Comparison of ENCODE assay signal across 27 cellular contexts in the genomic region with DNA sequence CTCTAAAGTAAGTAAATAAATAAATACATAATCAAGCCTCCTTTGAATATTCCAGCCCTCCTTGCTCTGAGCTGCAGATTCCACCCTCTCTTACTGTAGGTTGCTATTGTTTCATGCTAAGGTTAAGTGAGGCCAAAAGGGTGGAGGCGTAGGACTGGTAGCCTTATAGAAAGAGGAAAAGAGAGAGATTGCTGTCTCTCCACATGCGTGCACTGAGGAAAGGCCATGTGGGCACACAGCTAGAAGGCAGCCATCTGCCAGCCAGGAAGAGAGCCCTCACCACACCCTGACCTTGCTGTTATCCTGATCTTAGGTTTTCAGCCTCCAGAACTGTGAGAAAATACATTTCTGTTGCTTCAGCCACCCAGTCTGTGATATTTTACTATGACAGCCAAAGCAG. TPM values are rescaled to one million over a fixed set of nuclear protein-coding genes. Genes with fewer than 3 reads are reported as not detected.
DNase-seq lines count a peak whose midpoint lies in the region; ATAC-seq and TF ChIP-seq lines count a peak whose summit lies in the region.
"Had no signal": no experiment of that assay in that cellular context is flagged by ENCODE, and none has a peak within 500 bp of the region (broad histone marks: within the 10 kb centered on the region; RNA-seq: fewer than 3 reads in every experiment).

No MANE protein-coding gene starts in this region.

- POLR2A ChIA-PET in A673 (lab: Charles Lee; ENCODE audit: low non-redundant PET) = interaction anchor here (1.1 kb wide), 1 partner anchor 15 kb away, joined by 8 read pairs; no protein-coding TSS in a partner anchor
- POLR2A ChIA-PET in naive thymus-derived CD4-positive, alpha-beta T cell (lab: Charles Lee) = interaction anchor here (1.0 kb wide), 1 partner anchor 64 kb away, joined by 3 read pairs; no protein-coding TSS in a partner anchor

- H3K4me3 Mint-ChIP-seq in naive thymus-derived CD4-positive, alpha-beta T cell = no peak overlapping the region
- H3K4me3 Mint-ChIP-seq: activated CD8-positive, alpha-beta T cell treated with anti-CD3 and anti-CD28 coated beads, Interleukin-2, amount 10 ng/mL, durations not matched to agents 7 days and 5 days; CD8-positive, alpha-beta T cell had no signal

- DNase-seq in HL-60 (ENCODE audit: low read depth in 1 of 2, low spot score in 1 of 2) (no peak), WERI-Rb-1 (peak; percentile 14), lower lobe of right lung (no peak), NCI-H524 treated with DMSO at 0.1 percent for 48 hours (lab: John Stamatoyannopoulos, UW) (no peak), A673 (ENCODE audit: low spot score) (no peak)
- DNase-seq in activated effector memory CD4-positive, alpha-beta T cell treated with anti-CD3 and anti-CD28 coated beads, Interleukin-2, amount 50 U/mL, for 16 hours = no peak
- DNase-seq in naive thymus-derived CD4-positive, alpha-beta T cell = no peak
- DNase-seq: activated CD4-positive, CD25-positive, alpha-beta regulatory T cell treated with anti-CD3 and anti-CD28 coated beads, Interleukin-2, amount 50 U/mL, for 72 hours; activated CD8-positive, alpha-beta T cell treated with anti-CD3 and anti-CD28 coated beads, Interleukin-2, amount 10 ng/mL, durations not matched to agents 7 days and 5 days; activated gamma-delta T cell; activated T-cell treated with anti-CD3 and anti-CD28 coated beads for 4 hours; CD8-positive, alpha-beta T cell; cerebellar nuclear complex; GDM1; GM23248; heart left ventricle; KG1; NCI-H1694; NCI-H526; right cardiac atrium; stomach; T-helper 9 cell had no signal

- peak; percentile 36 to 43 for ATAC-seq in lower lobe of right lung
- no peak for ATAC-seq in naive thymus-derived CD4-positive, alpha-beta T cell
- ATAC-seq: activated CD8-positive, alpha-beta T cell treated with anti-CD3 and anti-CD28 coated beads, Interleukin-2, amount 10 ng/mL, durations not matched to agents 7 days and 5 days; CD8-positive, alpha-beta T cell; heart left ventricle; right cardiac atrium; Right ventricle myocardium inferior had no signal

- H3K36me3 Mint-ChIP-seq in naive thymus-derived CD4-positive, alpha-beta T cell = no peaks in the 10 kb centered on the region
- H3K36me3 Mint-ChIP-seq: CD8-positive, alpha-beta T cell had no signal

- H3K4me3 ChIP-seq in BLaER1 treated with 17β-estradiol and CSF1 and Interleukin-3, amounts not matched to agents 10 nM and 100 nM = no peak overlapping the region
- H3K4me3 ChIP-seq in HL-60 (replicated peaks; ENCODE audit: insufficient read depth, low read length) (no peak overlapping the region), WERI-Rb-1 (ENCODE audit: low read depth, low read length) (no peak overlapping the region), lower lobe of right lung (no peak overlapping the region), A673 (ENCODE audit: low read depth, low read length, poor library complexity, severe bottlenecking) (no peak overlapping the region)
- no peak overlapping the region for H3K4me3 ChIP-seq in naive thymus-derived CD4-positive, alpha-beta T cell (ENCODE audit: low read length)
- H3K4me3 ChIP-seq: GM23248, heart left ventricle, stomach, tibial artery had no signal

- BruUV-seq in A673 (replicated peaks; lab: Mats Ljungman, UMichigan) = no TSS peak

- no peaks in the 10 kb centered on the region for H4K20me1 ChIP-seq in BLaER1 treated with 17β-estradiol and CSF1 and Interleukin-3, amounts not matched to agents 10 nM and 100 nM

- no peaks in the 10 kb centered on the region for H3K36me3 ChIP-seq in BLaER1 treated with 17β-estradiol and CSF1 and Interleukin-3, amounts not matched to agents 10 nM and 100 nM
- H3K36me3 ChIP-seq in WERI-Rb-1 = no peaks in the 10 kb centered on the region
- H3K36me3 ChIP-seq in lower lobe of right lung = no peaks in the 10 kb centered on the region
- H3K36me3 ChIP-seq in A673 (ENCODE audit: insufficient read depth, low read length, poor library complexity, severe bottlenecking) = no peaks in the 10 kb centered on the region
- no peaks in the 10 kb centered on the region for H3K36me3 ChIP-seq in naive thymus-derived CD4-positive, alpha-beta T cell (ENCODE audit: control insufficient read depth in 2 of 3, insufficient read depth in 3 of 3, low read length in 3 of 3)
- H3K36me3 ChIP-seq: heart left ventricle, stomach, tibial artery had no signal

- intact Hi-C loops in lower lobe of right lung (cut with DNase I) = no loop called here
- intact Hi-C loops in A673 (cut with micrococcal nuclease; ENCODE audit: unreplicated experiment) = no loop called here
- intact Hi-C loops in naive thymus-derived CD4-positive, alpha-beta T cell (cut with micrococcal nuclease) = no loop called here

- no peak for TF ChIP-seq CTCF in HL-60 (IDR thresholded peaks at IDR 0.05; ENCODE audit: insufficient read depth, low read length)
- TF ChIP-seq CTCF in WERI-Rb-1 (IDR thresholded peaks at IDR 0.05; ENCODE audit: low read depth, low read length) = no peak
- TF ChIP-seq CTCF in lower lobe of right lung (IDR thresholded peaks at IDR 0.05) = no peak
- no peak for TF ChIP-seq CTCF in A673 (conservative IDR thresholded peaks at IDR 0.05; ENCODE audit: low read depth, low read length)

- peak overlapping the region in 7 of 11 experiments; percentile 0 to 48 (median 21); a peak in 9 of 22 replicates for H3K27ac ChIP-seq in BLaER1 treated with 17β-estradiol and CSF1 and Interleukin-3, amounts not matched to agents 10 nM and 100 nM
- H3K27ac ChIP-seq in HL-60 (replicated peaks) = peak overlapping the region; percentile 29
- peak overlapping the region; percentile 49 for H3K27ac ChIP-seq in WERI-Rb-1
- H3K27ac ChIP-seq in lower lobe of right lung = peak overlapping the region; percentile 13
- H3K27ac ChIP-seq in A673 (ENCODE audit: low read depth, low read length, poor library complexity, severe bottlenecking) = no peak overlapping the region
- no peak overlapping the region for H3K27ac ChIP-seq in naive thymus-derived CD4-positive, alpha-beta T cell (ENCODE audit: low read depth, low read length)
- H3K27ac ChIP-seq: epithelial cell of prostate, GM23248, parathyroid adenoma, stomach, tibial artery had no signal

- peaks cover 0 to 13% (median 5%) of the 10 kb centered on the region in 11 experiments; a peak in 7 of 22 replicates for H3K9me3 ChIP-seq in BLaER1 treated with 17β-estradiol and CSF1 and Interleukin-3, amounts not matched to agents 10 nM and 100 nM (replicated peaks in 1 of 11)
- H3K9me3 ChIP-seq in WERI-Rb-1 (ENCODE audit: severe bottlenecking) = no peaks in the 10 kb centered on the region
- H3K9me3 ChIP-seq in lower lobe of right lung = no peaks in the 10 kb centered on the region
- H3K9me3 ChIP-seq in A673 (ENCODE audit: low read depth, low read length, poor library complexity, severe bottlenecking) = no peaks in the 10 kb centered on the region
- no peaks in the 10 kb centered on the region for H3K9me3 ChIP-seq in naive thymus-derived CD4-positive, alpha-beta T cell (ENCODE audit: control insufficient read depth in 2 of 3, low read length in 3 of 3)
- H3K9me3 ChIP-seq: heart left ventricle, stomach, tibial artery had no signal

- no peaks in the 10 kb centered on the region for H3K9me3 Mint-ChIP-seq in naive thymus-derived CD4-positive, alpha-beta T cell
- H3K9me3 Mint-ChIP-seq: CD8-positive, alpha-beta T cell had no signal

- peaks cover 44 to 63% (median 53%) of the 10 kb centered on the region in 10 experiments for H3K4me1 ChIP-seq in BLaER1 treated with 17β-estradiol and CSF1 and Interleukin-3, amounts not matched to agents 10 nM and 100 nM
- peaks cover 37% of the 10 kb centered on the region for H3K4me1 ChIP-seq in lower lobe of right lung
- peaks cover 6% of the 10 kb centered on the region for H3K4me1 ChIP-seq in A673 (ENCODE audit: insufficient read depth, low read length, poor library complexity, severe bottlenecking)
- peaks cover 0 to 9% of the 10 kb centered on the region in 2 donors for H3K4me1 ChIP-seq in naive thymus-derived CD4-positive, alpha-beta T cell (ENCODE audit: control insufficient read depth in 2 of 2, insufficient read depth in 2 of 2, low read length in 2 of 2)
- H3K4me1 ChIP-seq: parathyroid adenoma had no signal

- H3K4me1 Mint-ChIP-seq in naive thymus-derived CD4-positive, alpha-beta T cell = peaks cover 6 to 18% (median 11%) of the 10 kb centered on the region in 7 donors

- H3K27ac Mint-ChIP-seq in naive thymus-derived CD4-positive, alpha-beta T cell = peak overlapping the region in 1 of 9 donors; percentile 13
- H3K27ac Mint-ChIP-seq: activated CD8-positive, alpha-beta T cell treated with anti-CD3 and anti-CD28 coated beads, Interleukin-2, amount 10 ng/mL, durations not matched to agents 7 days and 5 days; CD8-positive, alpha-beta T cell had no signal

- H3K9ac ChIP-seq in BLaER1 treated with 17β-estradiol and CSF1 and Interleukin-3, amounts not matched to agents 10 nM and 100 nM = peak overlapping the region in 2 of 11 experiments; percentile 24 to 41; a peak in 2 of 22 replicates
- H3K9ac ChIP-seq: GM23248, parathyroid adenoma had no signal

- no peaks in the 10 kb centered on the region for H3K27me3 Mint-ChIP-seq in naive thymus-derived CD4-positive, alpha-beta T cell

- peak overlapping the region in 9 of 11 experiments; percentile 12 to 60 (median 36); a peak in 17 of 22 replicates for H3K4me2 ChIP-seq in BLaER1 treated with 17β-estradiol and CSF1 and Interleukin-3, amounts not matched to agents 10 nM and 100 nM

- CTCF ChIA-PET in A673 (lab: Charles Lee) = no interaction called here
- CTCF ChIA-PET in naive thymus-derived CD4-positive, alpha-beta T cell (lab: Charles Lee) = no interaction called here

- no peaks in the 10 kb centered on the region for H3K27me3 ChIP-seq in BLaER1 treated with 17β-estradiol and CSF1 and Interleukin-3, amounts not matched to agents 10 nM and 100 nM
- H3K27me3 ChIP-seq in HL-60 (ENCODE audit: insufficient read depth, poor library complexity, severe bottlenecking) (no peaks in the 10 kb centered on the region), WERI-Rb-1 (ENCODE audit: insufficient read depth, low read depth, severe bottlenecking) (no peaks in the 10 kb centered on the region), lower lobe of right lung (ENCODE audit: low read depth) (no peaks in the 10 kb centered on the region), A673 (replicated peaks; ENCODE audit: insufficient read depth, low read depth, low read length, poor library complexity) (no peaks in the 10 kb centered on the region)
- H3K27me3 ChIP-seq in naive thymus-derived CD4-positive, alpha-beta T cell (ENCODE audit: control insufficient read depth in 2 of 2, insufficient read depth in 2 of 2, low read length in 2 of 2) = no peaks in the 10 kb centered on the region
- H3K27me3 ChIP-seq: heart left ventricle, stomach, tibial artery had no signal

RNA-seq across cellular contexts. Expression of a gene that starts 52.0 kb away (rescaled TPM):
- 120 TPM for total RNA-seq in lower lobe of right lung
- 11.6 and 12.2 TPM in 2 replicates for total RNA-seq in A673 (2021)
- 100 to 1,000 TPM in 2 of 5 experiments, 10 to 100 TPM in 3; 27.9 to 208 (median 76.5) TPM for total RNA-seq in naive thymus-derived CD4-positive, alpha-beta T cell
- polyA plus RNA-seq in naive thymus-derived CD4-positive, alpha-beta T cell = 10 to 100 TPM; 24.8 to 37.1 TPM

Comparison
In these comparisons a context has a peak if more than half of its experiments do, and no peak if none do; other contexts are left out.
1. H3K27ac ChIP-seq: peak in BLaER1 treated with 17β-estradiol and CSF1 and Interleukin-3, amounts not matched to agents 10 nM and 100 nM (7 of 11), HL-60 (single experiment), WERI-Rb-1 (single experiment) and lower lobe of right lung (single experiment); none in A673 (single experiment) and naive thymus-derived CD4-positive, alpha-beta T cell (single experiment).